In the genomic region with DNA sequence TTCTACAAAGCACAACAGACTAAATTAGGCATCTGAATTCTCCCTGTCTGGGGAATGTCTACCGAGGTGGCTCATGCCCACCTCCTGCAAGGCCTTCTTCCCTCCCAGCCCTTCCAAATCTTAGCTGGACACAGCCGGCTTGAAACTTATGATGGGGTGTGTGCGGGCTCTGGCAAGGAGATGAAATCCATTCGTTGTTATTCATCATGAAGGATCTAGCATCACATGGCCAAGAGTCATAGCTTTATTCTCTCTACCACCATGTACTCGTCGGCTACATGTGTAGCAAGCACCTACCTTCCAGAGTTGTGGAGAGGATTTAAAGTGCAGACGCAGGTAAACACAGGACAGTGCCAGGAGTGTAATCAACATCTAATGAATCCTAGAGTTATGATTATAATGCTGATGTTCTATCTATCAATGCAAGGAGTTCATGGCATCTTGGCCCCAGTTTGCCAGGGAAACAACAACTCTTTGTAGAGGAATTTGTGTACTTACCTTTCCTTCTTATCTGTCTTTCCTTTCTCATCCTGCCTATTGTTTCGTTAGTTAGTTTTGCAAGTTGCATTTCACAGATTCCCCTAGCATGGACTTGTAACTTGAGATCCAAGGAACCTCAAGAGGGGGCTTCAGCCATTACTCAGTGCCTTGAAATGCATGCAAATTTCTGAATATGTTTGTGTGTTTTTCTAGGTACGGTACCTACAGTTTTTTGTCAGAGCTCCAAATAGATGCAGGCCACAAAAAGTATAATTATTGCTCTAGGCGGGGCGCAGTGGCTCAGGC, we compare ENCODE assay signal across 1 cellular context.
TF ChIP-seq lines count a peak whose summit lies in the region.

No MANE protein-coding gene starts in this region.

TF ChIP-seq in WTC11, 78 proteins besides CTCF, POLR2A, EP300 and RAD21 (continued from another document):
- TF ChIP-seq STAT6 (CRISPR knock-in tag; conservative IDR thresholded peaks at IDR 0.05; ENCODE audit: low read depth) = no peak
- no peak for TF ChIP-seq EMX1 (CRISPR knock-in tag; IDR thresholded peaks at IDR 0.05)
- TF ChIP-seq, protein P1, sequence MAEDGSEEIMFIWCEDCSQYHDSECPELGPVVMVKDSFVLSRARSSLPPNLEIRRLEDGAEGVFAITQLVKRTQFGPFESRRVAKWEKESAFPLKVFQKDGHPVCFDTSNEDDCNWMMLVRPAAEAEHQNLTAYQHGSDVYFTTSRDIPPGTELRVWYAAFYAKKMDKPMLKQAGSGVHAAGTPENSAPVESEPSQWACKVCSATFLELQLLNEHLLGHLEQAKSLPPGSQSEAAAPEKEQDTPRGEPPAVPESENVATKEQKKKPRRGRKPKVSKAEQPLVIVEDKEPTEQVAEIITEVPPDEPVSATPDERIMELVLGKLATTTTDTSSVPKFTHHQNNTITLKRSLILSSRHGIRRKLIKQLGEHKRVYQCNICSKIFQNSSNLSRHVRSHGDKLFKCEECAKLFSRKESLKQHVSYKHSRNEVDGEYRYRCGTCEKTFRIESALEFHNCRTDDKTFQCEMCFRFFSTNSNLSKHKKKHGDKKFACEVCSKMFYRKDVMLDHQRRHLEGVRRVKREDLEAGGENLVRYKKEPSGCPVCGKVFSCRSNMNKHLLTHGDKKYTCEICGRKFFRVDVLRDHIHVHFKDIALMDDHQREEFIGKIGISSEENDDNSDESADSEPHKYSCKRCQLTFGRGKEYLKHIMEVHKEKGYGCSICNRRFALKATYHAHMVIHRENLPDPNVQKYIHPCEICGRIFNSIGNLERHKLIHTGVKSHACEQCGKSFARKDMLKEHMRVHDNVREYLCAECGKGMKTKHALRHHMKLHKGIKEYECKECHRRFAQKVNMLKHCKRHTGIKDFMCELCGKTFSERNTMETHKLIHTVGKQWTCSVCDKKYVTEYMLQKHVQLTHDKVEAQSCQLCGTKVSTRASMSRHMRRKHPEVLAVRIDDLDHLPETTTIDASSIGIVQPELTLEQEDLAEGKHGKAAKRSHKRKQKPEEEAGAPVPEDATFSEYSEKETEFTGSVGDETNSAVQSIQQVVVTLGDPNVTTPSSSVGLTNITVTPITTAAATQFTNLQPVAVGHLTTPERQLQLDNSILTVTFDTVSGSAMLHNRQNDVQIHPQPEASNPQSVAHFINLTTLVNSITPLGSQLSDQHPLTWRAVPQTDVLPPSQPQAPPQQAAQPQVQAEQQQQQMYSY (CRISPR knock-in tag; IDR thresholded peaks at IDR 0.05) = no peak
- TF ChIP-seq NFE2L1 (CRISPR knock-in tag; IDR thresholded peaks at IDR 0.05) = no peak
- no peak for TF ChIP-seq SOX15 (CRISPR knock-in tag; IDR thresholded peaks at IDR 0.05)
- TF ChIP-seq ZNF416 (CRISPR knock-in tag; IDR thresholded peaks at IDR 0.05) = no peak
- no peak for TF ChIP-seq ZNF138 (CRISPR knock-in tag; conservative IDR thresholded peaks at IDR 0.05)
- TF ChIP-seq FOXP1 (CRISPR knock-in tag; IDR thresholded peaks at IDR 0.05; ENCODE audit: borderline replicate concordance) = no peak
- TF ChIP-seq TEAD1 (CRISPR knock-in tag; IDR thresholded peaks at IDR 0.05) = no peak
